1 cellular context compared by ENCODE assay signal in genomic region chr1:24384251-24385090, GRCh38.
TF ChIP-seq lines count a peak whose summit lies in the region.

No MANE protein-coding gene starts in this region.

TF ChIP-seq in H1, 55 proteins besides CTCF, POLR2A, EP300 and RAD21 (continued from another document):
- TF ChIP-seq CHD7 (IDR thresholded peaks at IDR 0.05; ENCODE audit: insufficient replicate concordance, low read length) (no peak), NANOG (IDR thresholded peaks at IDR 0.05; ENCODE audit: insufficient read depth, low read depth, low read length, poor library complexity, severe bottlenecking) (no peak), EZH2 (IDR thresholded peaks at IDR 0.05; ENCODE audit: low read depth, low read length, severe bottlenecking) (no peak), EGR1 (IDR thresholded peaks at IDR 0.05; ENCODE audit: borderline replicate concordance, low read depth, low read length) (no peak), PHF8 (conservative IDR thresholded peaks at IDR 0.05; ENCODE audit: low read depth, low read length) (no peak)
